Comparison of ENCODE assay signal across 22 cellular contexts in genomic region chr20:58611236-58612020, GRCh38. TPM values are rescaled to one million over a fixed set of nuclear protein-coding genes. Genes with fewer than 3 reads are reported as not detected.
A peak's percentile ranks its signal among the peaks of the same experiment; 100 is the strongest.
DNase-seq lines count a peak whose midpoint lies in the region; ATAC-seq and TF ChIP-seq lines count a peak whose summit lies in the region.
"Had no signal": no experiment of that assay in that cellular context is flagged by ENCODE, and none has a peak within 500 bp of the region (broad histone marks: within the 10 kb centered on the region; RNA-seq: fewer than 3 reads in every experiment).

No MANE protein-coding gene starts in this region.

- peak overlapping the region; percentile 86 to 88 for H3K27ac ChIP-seq in breast epithelium
- H3K27ac ChIP-seq: esophagus muscularis mucosa, psoas muscle, SJSA1, upper lobe of right lung had no signal

- TF ChIP-seq CTCF in MCF 10A (IDR thresholded peaks at IDR 0.05; ENCODE audit: unreplicated experiment) (no peak), breast epithelium (IDR thresholded peaks at IDR 0.05) (no peak), type B pancreatic cell (conservative IDR thresholded peaks at IDR 0.05) (no peak)

- peak; percentile 78 for ATAC-seq in left lobe of liver
- ATAC-seq: A549; naive thymus-derived CD4-positive, alpha-beta T cell; stimulated activated naive B cell treated with anti-CD40 and anti-IgM and Interleukin-4, amounts not matched to agents 10 μg/mL and 1 μg/mL and 100 μg/mL, for 72 hours; upper lobe of right lung had no signal

- no peaks in the 10 kb centered on the region for H3K27me3 Mint-ChIP-seq in MCF 10A (ENCODE audit: insufficient read depth, unreplicated experiment)
- H3K27me3 Mint-ChIP-seq in type B pancreatic cell = peaks cover 7% of the 10 kb centered on the region
- H3K27me3 Mint-ChIP-seq: CD4-positive, alpha-beta T cell; naive thymus-derived CD4-positive, alpha-beta T cell had no signal

- TF ChIP-seq POLR2A in breast epithelium (IDR thresholded peaks at IDR 0.05) = no peak

- no TSS peak for BruUV-seq in MCF 10A (replicated peaks; lab: Mats Ljungman, UMichigan)

- CTCF ChIA-PET in MCF 10A (lab: Yijun Ruan, JAX) = interaction anchor here (0.6 kb wide), 2 partner anchors 253 to 1277 kb away, joined by 3 read pairs; no protein-coding TSS in a partner anchor

- in situ Hi-C loops in T47D (cut with HindIII; ENCODE audit: low pct_unique_long_range_greater_than_20kb, low sequenced_read_pairs) = no loop called here

- no peaks in the 10 kb centered on the region for H3K4me1 Mint-ChIP-seq in MCF 10A (ENCODE audit: insufficient read depth, unreplicated experiment)
- H3K4me1 Mint-ChIP-seq in type B pancreatic cell (ENCODE audit: unreplicated experiment) = peaks cover 10% of the 10 kb centered on the region
- H3K4me1 Mint-ChIP-seq: activated CD4-positive, alpha-beta T cell treated with anti-CD3 and anti-CD28 coated beads, Interleukin-2, amount 10 ng/mL, durations not matched to agents 24 days and 14 days had no signal

- H3K27ac Mint-ChIP-seq in MCF 10A (ENCODE audit: low read depth, unreplicated experiment) (no peak overlapping the region), type B pancreatic cell (peak overlapping the region; percentile 93)
- H3K27ac Mint-ChIP-seq: activated CD4-positive, alpha-beta T cell treated with anti-CD3 and anti-CD28 coated beads, Interleukin-2, amount 10 ng/mL, durations not matched to agents 24 days and 14 days; CD4-positive, alpha-beta T cell; naive thymus-derived CD4-positive, alpha-beta T cell; stimulated activated naive B cell treated with anti-CD40 and anti-IgM and Interleukin-4, amounts not matched to agents 10 μg/mL and 1 μg/mL and 100 μg/mL, for 72 hours had no signal

- no peak overlapping the region for H3K4me3 ChIP-seq in breast epithelium
- H3K4me3 ChIP-seq: A549, esophagus muscularis mucosa, MG63, psoas muscle, SJSA1, upper lobe of right lung had no signal

- H3K4me1 ChIP-seq in breast epithelium = peaks cover 0 to 4% of the 10 kb centered on the region in 2 donors
- H3K4me1 ChIP-seq: A549, psoas muscle, upper lobe of right lung had no signal

- no peaks in the 10 kb centered on the region for H3K36me3 Mint-ChIP-seq in MCF 10A (ENCODE audit: insufficient read depth, unreplicated experiment)
- H3K36me3 Mint-ChIP-seq in type B pancreatic cell = no peaks in the 10 kb centered on the region
- H3K36me3 Mint-ChIP-seq: naive thymus-derived CD4-positive, alpha-beta T cell had no signal

- H3K36me3 ChIP-seq in breast epithelium = no peaks in the 10 kb centered on the region
- H3K36me3 ChIP-seq: esophagus muscularis mucosa, MG63, SJSA1, upper lobe of right lung had no signal

- H3K9me3 Mint-ChIP-seq in MCF 10A (ENCODE audit: unreplicated experiment) = peaks cover under 1% of the 10 kb centered on the region
- no peaks in the 10 kb centered on the region for H3K9me3 Mint-ChIP-seq in type B pancreatic cell
- H3K9me3 Mint-ChIP-seq: activated CD4-positive, alpha-beta T cell treated with anti-CD3 and anti-CD28 coated beads, Interleukin-2, amount 10 ng/mL, durations not matched to agents 24 days and 14 days; CD4-positive, alpha-beta T cell; stimulated activated naive B cell treated with anti-CD40 and anti-IgM and Interleukin-4, amounts not matched to agents 10 μg/mL and 1 μg/mL and 100 μg/mL, for 72 hours had no signal

- intact Hi-C loops in MCF 10A (cut with micrococcal nuclease) (no loop called here), breast epithelium (cut with DNase I; ENCODE audit: low total_unique reads) (no loop called here)

- H3K27me3 ChIP-seq in breast epithelium = no peaks in the 10 kb centered on the region
- H3K27me3 ChIP-seq: esophagus muscularis mucosa, MG63, SJSA1 had no signal

- H3K9me3 ChIP-seq in breast epithelium = no peaks in the 10 kb centered on the region
- H3K9me3 ChIP-seq: A549, esophagus muscularis mucosa, MG63, psoas muscle, SJSA1, upper lobe of right lung had no signal

- POLR2A ChIA-PET in MCF 10A (lab: Yijun Ruan, JAX) = no interaction called here

- DNase-seq in T47D (ENCODE audit: low read depth in 1 of 2, low spot score in 1 of 2) = peak; percentile 73 to 83
- no peak for DNase-seq in MCF 10A (ENCODE audit: unreplicated experiment)
- DNase-seq in breast epithelium (ENCODE audit: low spot score in 2 of 2) = peak; percentile 66 to 74
- no peak for DNase-seq in left lobe of liver (ENCODE audit: low spot score)
- no peak for DNase-seq in type B pancreatic cell (ENCODE audit: extremely low spot score, unreplicated experiment)
- no peak for DNase-seq in activated effector memory CD4-positive, alpha-beta T cell treated with anti-CD3 and anti-CD28 coated beads, Interleukin-2, amount 50 U/mL, for 16 hours
- no peak for DNase-seq in activated CD4-positive, alpha-beta T cell treated with anti-CD3 and anti-CD28 coated beads for 4 hours
- DNase-seq in AML-193 (lab: John Stamatoyannopoulos, UW) = no peak
- DNase-seq: activated CD4-positive, alpha-beta T cell treated with anti-CD3 and anti-CD28 coated beads, Interleukin-2, amount 10 ng/mL, durations not matched to agents 24 days and 14 days; activated naive CD4-positive, alpha-beta T cell treated with anti-CD3 and anti-CD28 coated beads, Interleukin-2, amount 50 U/mL, for 16 hours; activated T-cell treated with anti-CD3 and anti-CD28 coated beads for 4 hours; CD4-positive, alpha-beta T cell; dermis blood vessel endothelial cell; MG63; naive thymus-derived CD4-positive, alpha-beta T cell; NCI-H187; stimulated activated naive B cell treated with anti-CD40 and anti-IgM and Interleukin-4, amounts not matched to agents 10 μg/mL and 1 μg/mL and 100 μg/mL, for 72 hours; upper lobe of right lung had no signal

- no peak overlapping the region for H3K4me3 Mint-ChIP-seq in MCF 10A (ENCODE audit: unreplicated experiment)
- peak overlapping the region; percentile 57 for H3K4me3 Mint-ChIP-seq in type B pancreatic cell
- H3K4me3 Mint-ChIP-seq: activated CD4-positive, alpha-beta T cell treated with anti-CD3 and anti-CD28 coated beads, Interleukin-2, amount 10 ng/mL, durations not matched to agents 24 days and 14 days; CD4-positive, alpha-beta T cell; naive thymus-derived CD4-positive, alpha-beta T cell; stimulated activated naive B cell treated with anti-CD40 and anti-IgM and Interleukin-4, amounts not matched to agents 10 μg/mL and 1 μg/mL and 100 μg/mL, for 72 hours had no signal

RNA-seq across cellular contexts. Expression of gene STX16, which starts 39.7 kb away (rescaled TPM):
- 93.3 and 108 TPM in 2 replicates for total RNA-seq in MCF 10A (2022)
- 10 to 100 TPM; 54.4 to 76.5 (median 74.4) TPM for total RNA-seq in breast epithelium
- total RNA-seq in left lobe of liver = 25.7 TPM
- 60.4 and 62.8 TPM in 2 replicates for total RNA-seq in type B pancreatic cell (ENCODE audit: low replicate concordance)

Comparison
In these comparisons a context has a peak if more than half of its experiments do, and no peak if none do; other contexts are left out.
1. DNase-seq: peak in T47D (2 of 2) and breast epithelium (2 of 2); none in MCF 10A (single experiment), left lobe of liver (single experiment), type B pancreatic cell (single experiment), activated effector memory CD4-positive, alpha-beta T cell treated with anti-CD3 and anti-CD28 coated beads, Interleukin-2, amount 50 U/mL, for 16 hours (single experiment), activated CD4-positive, alpha-beta T cell treated with anti-CD3 and anti-CD28 coated beads for 4 hours (0 of 2) and AML-193 (0 of 2).